1 cellular context compared by ENCODE assay signal in genomic region chr7:69677905-69678793, GRCh38.
TF ChIP-seq lines count a peak whose summit lies in the region.

No MANE protein-coding gene starts in this region.

TF ChIP-seq in HEK293, 187 proteins besides CTCF, POLR2A, EP300 and RAD21 (continued from another document):
- TF ChIP-seq ZBTB6 (tag by site-specific recombination; IDR thresholded peaks at IDR 0.05) (0 out of 2 replicates have a peak, but pooled peaks have one; percentile 28), ZNF830 (tag by site-specific recombination; IDR thresholded peaks at IDR 0.05; ENCODE audit: low read depth) (no peak), ZNF280C (tag by site-specific recombination; IDR thresholded peaks at IDR 0.05) (no peak), ZNF146 (tag by site-specific recombination; IDR thresholded peaks at IDR 0.05) (no peak), ZNF777 (tag by site-specific recombination; IDR thresholded peaks at IDR 0.05; ENCODE audit: borderline replicate concordance) (no peak), OSR2 (tag by site-specific recombination; IDR thresholded peaks at IDR 0.05) (peak; percentile 56; the same call in 1 of the 2 replicates), IKZF3 (tag by site-specific recombination; IDR thresholded peaks at IDR 0.05) (peak; percentile 71), ZNF18 (tag by site-specific recombination; IDR thresholded peaks at IDR 0.05) (peak; percentile 57), ZNF768 (tag by site-specific recombination; IDR thresholded peaks at IDR 0.05) (no peak), ZNF366 (tag by site-specific recombination; conservative IDR thresholded peaks at IDR 0.05) (no peak), ZNF335 (tag by site-specific recombination; conservative IDR thresholded peaks at IDR 0.05) (no peak), ZNF426 (tag by site-specific recombination; IDR thresholded peaks at IDR 0.05) (no peak), ZNF629 (tag by site-specific recombination; IDR thresholded peaks at IDR 0.05) (peak; percentile 61), ZNF114 (tag by site-specific recombination; IDR thresholded peaks at IDR 0.05) (no peak), INSM2 (tag by site-specific recombination; IDR thresholded peaks at IDR 0.05) (0 out of 2 replicates have a peak, but pooled peaks have one; percentile 34), ZEB2 (tag by site-specific recombination; IDR thresholded peaks at IDR 0.05) (peak; percentile 70; the same call in 1 of the 2 replicates), FEZF1 (tag by site-specific recombination; IDR thresholded peaks at IDR 0.05) (peak; percentile 86), WT1 (tag by site-specific recombination; IDR thresholded peaks at IDR 0.05) (peak; percentile 97), ZNF302 (tag by site-specific recombination; IDR thresholded peaks at IDR 0.05; ENCODE audit: low read depth) (no peak), ZNF311 (tag by site-specific recombination; IDR thresholded peaks at IDR 0.05; ENCODE audit: borderline replicate concordance) (no peak), ZBTB1 (tag by site-specific recombination; IDR thresholded peaks at IDR 0.05) (0 out of 2 replicates have a peak, but pooled peaks have one; percentile 43), ZNF664 (tag by site-specific recombination; IDR thresholded peaks at IDR 0.05) (0 out of 2 replicates have a peak, but pooled peaks have one; percentile 28), ZNF610 (tag by site-specific recombination; IDR thresholded peaks at IDR 0.05; ENCODE audit: borderline replicate concordance) (peak; percentile 64; the same call in 1 of the 2 replicates), ZNF138 (tag by site-specific recombination; IDR thresholded peaks at IDR 0.05; ENCODE audit: borderline replicate concordance) (no peak), ZNF37A (tag by site-specific recombination; IDR thresholded peaks at IDR 0.05) (no peak), ZNF654 (tag by site-specific recombination; IDR thresholded peaks at IDR 0.05; ENCODE audit: low read depth) (no peak), ZBTB8A (tag by site-specific recombination; IDR thresholded peaks at IDR 0.05) (peak; percentile 42), ZNF561 (tag by site-specific recombination; IDR thresholded peaks at IDR 0.05; ENCODE audit: borderline replicate concordance) (peak; percentile 62; the same call in 1 of the 2 replicates), BCL6B (tag by site-specific recombination; IDR thresholded peaks at IDR 0.05) (no peak), GFI1B (tag by site-specific recombination; IDR thresholded peaks at IDR 0.05) (no peak)
- TF ChIP-seq, protein P1, sequence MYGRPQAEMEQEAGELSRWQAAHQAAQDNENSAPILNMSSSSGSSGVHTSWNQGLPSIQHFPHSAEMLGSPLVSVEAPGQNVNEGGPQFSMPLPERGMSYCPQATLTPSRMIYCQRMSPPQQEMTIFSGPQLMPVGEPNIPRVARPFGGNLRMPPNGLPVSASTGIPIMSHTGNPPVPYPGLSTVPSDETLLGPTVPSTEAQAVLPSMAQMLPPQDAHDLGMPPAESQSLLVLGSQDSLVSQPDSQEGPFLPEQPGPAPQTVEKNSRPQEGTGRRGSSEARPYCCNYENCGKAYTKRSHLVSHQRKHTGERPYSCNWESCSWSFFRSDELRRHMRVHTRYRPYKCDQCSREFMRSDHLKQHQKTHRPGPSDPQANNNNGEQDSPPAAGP (tag by site-specific recombination; IDR thresholded peaks at IDR 0.05), result 0 out of 2 replicates have a peak, but pooled peaks have one; percentile 27
